27 cellular contexts compared by ENCODE assay signal in genomic region chr5:133065482-133065881, GRCh38. TPM values are rescaled to one million over a fixed set of nuclear protein-coding genes. Genes with fewer than 3 reads are reported as not detected.
DNase-seq lines count a peak whose midpoint lies in the region; ATAC-seq and TF ChIP-seq lines count a peak whose summit lies in the region.
"Had no signal": no experiment of that assay in that cellular context is flagged by ENCODE, and none has a peak within 500 bp of the region (broad histone marks: within the 10 kb centered on the region; RNA-seq: fewer than 3 reads in every experiment).

No MANE protein-coding gene starts in this region.

- no peak overlapping the region for H3K4me2 ChIP-seq in PC-3 (ENCODE audit: low read length)
- H3K4me2 ChIP-seq: A549, GM23338 had no signal

- peaks cover 13% of the 10 kb centered on the region for H3K4me1 ChIP-seq in PC-3 (ENCODE audit: insufficient read depth, low read length)
- peaks cover 13% of the 10 kb centered on the region for H3K4me1 ChIP-seq in testis
- H3K4me1 ChIP-seq: BE2C, SJSA1, thyroid gland had no signal

- peak overlapping the region; percentile 90 for H3K27ac Mint-ChIP-seq in activated T-cell treated with anti-CD3 and anti-CD28 coated beads, Interleukin-2, amount 50 U/mL, for 72 hours
- H3K27ac Mint-ChIP-seq: GM23338; stimulated activated naive B cell treated with anti-CD40 and anti-IgM and Interleukin-4, amounts not matched to agents 10 μg/mL and 1 μg/mL and 100 μg/mL, for 72 hours; T-helper 1 cell treated with Interleukin-12 subunit alpha and Interleukin-12 subunit beta and Interleukin-4 antibody, amounts not matched to agents 30 μg/mL and 1 μg/mL, for 36 hours had no signal

- no TSS peak for BruUV-seq in PC-3 (replicated peaks; lab: Mats Ljungman, UMichigan)

- POLR2A ChIA-PET in PC-3 (lab: Charles Lee; ENCODE audit: unreplicated experiment): no interaction called here

- H3K4me1 Mint-ChIP-seq in activated T-cell treated with anti-CD3 and anti-CD28 coated beads, Interleukin-2, amount 50 U/mL, for 72 hours (ENCODE audit: low read depth): peaks cover 25% of the 10 kb centered on the region

- H3K27me3 Mint-ChIP-seq in activated T-cell treated with anti-CD3 and anti-CD28 coated beads, Interleukin-2, amount 50 U/mL, for 72 hours (ENCODE audit: low read depth): no peaks in the 10 kb centered on the region
- H3K27me3 Mint-ChIP-seq: brain; progenitor cell of endocrine pancreas; stimulated activated naive B cell treated with anti-CD40 and anti-IgM and Interleukin-4, amounts not matched to agents 10 μg/mL and 1 μg/mL and 100 μg/mL, for 72 hours had no signal

- CTCF ChIA-PET in PC-3 (lab: Charles Lee): no interaction called here

- no peak for TF ChIP-seq CTCF in PC-3 (conservative IDR thresholded peaks at IDR 0.05; ENCODE audit: low read depth, low read length)
- TF ChIP-seq CTCF in testis (IDR thresholded peaks at IDR 0.05): no peak

- H3K9me3 Mint-ChIP-seq in activated T-cell treated with anti-CD3 and anti-CD28 coated beads, Interleukin-2, amount 50 U/mL, for 72 hours: no peaks in the 10 kb centered on the region
- H3K9me3 Mint-ChIP-seq: GM23338; immature natural killer cell; stimulated activated naive B cell treated with anti-CD40 and anti-IgM and Interleukin-4, amounts not matched to agents 10 μg/mL and 1 μg/mL and 100 μg/mL, for 72 hours; T-helper 1 cell treated with Interleukin-12 subunit alpha and Interleukin-12 subunit beta and Interleukin-4 antibody, amounts not matched to agents 30 μg/mL and 1 μg/mL, for 36 hours had no signal

- peaks cover 69% of the 10 kb centered on the region for H3K79me2 ChIP-seq in PC-3 (ENCODE audit: low read length)

- peaks cover 3 to 31% of the 10 kb centered on the region in 2 donors for H3K36me3 Mint-ChIP-seq in activated T-cell treated with anti-CD3 and anti-CD28 coated beads, Interleukin-2, amount 50 U/mL, for 72 hours (ENCODE audit: insufficient read depth in 2 of 2)

- intact Hi-C loops in PC-3 (cut with micrococcal nuclease) (no loop called here), left colon (cut with DNase I, micrococcal nuclease) (no loop called here), testis (cut with DNase I; ENCODE audit: low total_unique reads) (no loop called here)

- no peak for TF ChIP-seq POLR2A in testis (IDR thresholded peaks at IDR 0.05)

- no peak overlapping the region for H3K9ac ChIP-seq in PC-3 (ENCODE audit: low read length)

- H3K4me3 Mint-ChIP-seq in activated T-cell treated with anti-CD3 and anti-CD28 coated beads, Interleukin-2, amount 50 U/mL, for 72 hours: no peak overlapping the region
- H3K4me3 Mint-ChIP-seq: brain; GM23338; immature natural killer cell; stimulated activated naive B cell treated with anti-CD40 and anti-IgM and Interleukin-4, amounts not matched to agents 10 μg/mL and 1 μg/mL and 100 μg/mL, for 72 hours; T-helper 1 cell treated with Interleukin-12 subunit alpha and Interleukin-12 subunit beta and Interleukin-4 antibody, amounts not matched to agents 30 μg/mL and 1 μg/mL, for 36 hours had no signal

- H3K27me3 ChIP-seq in PC-3 (ENCODE audit: low read length): no peaks in the 10 kb centered on the region
- no peaks in the 10 kb centered on the region for H3K27me3 ChIP-seq in testis
- H3K27me3 ChIP-seq: BE2C, SJSA1, thyroid gland had no signal

- H3K36me3 ChIP-seq in PC-3 (ENCODE audit: low read depth, low read length): peaks cover 25% of the 10 kb centered on the region
- H3K36me3 ChIP-seq in testis (ENCODE audit: low read depth, missing control alignments): no peaks in the 10 kb centered on the region

- H3K9me3 ChIP-seq in PC-3 (ENCODE audit: low read length) (no peaks in the 10 kb centered on the region), testis (no peaks in the 10 kb centered on the region)
- H3K9me3 ChIP-seq: A549, BE2C, SJSA1, thyroid gland had no signal

- H3K27ac ChIP-seq in PC-3 (ENCODE audit: low read length) (no peak overlapping the region; the same call in 1 of the 2 replicates), testis (peak overlapping the region; percentile 2 to 62)
- H3K27ac ChIP-seq: A549, coronary artery, SJSA1, thyroid gland had no signal

- no peaks in the 10 kb centered on the region for H3F3A ChIP-seq in PC-3 (ENCODE audit: low read length, unreplicated experiment)

- DNase-seq in activated T-cell treated with anti-CD3 and anti-CD28 coated beads, Interleukin-2, amount 50 U/mL, for 72 hours: no peak
- DNase-seq in activated T-cell treated with anti-CD3 and anti-CD28 coated beads, Interleukin-2, amount 50 U/mL, for 1 hour: no peak
- DNase-seq in PC-3 (peak; percentile 42), left colon (no peak), testis (no peak), DMS 273 (lab: John Stamatoyannopoulos, UW; ENCODE audit: unreplicated experiment) (no peak)
- DNase-seq in stimulated activated CD4-positive, alpha-beta T cell treated with anti-CD3 and anti-CD28 coated beads, Interleukin-2, amount 100 ng/mL, for 24 hours: no peak
- DNase-seq: activated CD8-positive, alpha-beta memory T cell treated with anti-CD3 and anti-CD28 coated beads, Interleukin-2, amount 50 U/mL, for 4 hours; activated gamma-delta T cell; BE2C; immature natural killer cell; Karpas-422; NCI-H1092; NCI-H2029 treated with DMSO at 0.1 percent for 48 hours; NCI-H226; NCI-H748 treated with DMSO at 0.1 percent for 48 hours; stimulated activated CD4-positive, alpha-beta T cell treated with anti-CD3 and anti-CD28 coated beads, Interleukin-1b, Interleukin-23, amount 100 ng/mL, for 48 hours; stimulated activated naive B cell treated with anti-CD40 and anti-IgM and Interleukin-4, amounts not matched to agents 10 μg/mL and 1 μg/mL and 100 μg/mL, for 72 hours; thyroid gland had no signal

- 60 to 66% methylated on average over 1 of the region's 1 CpG for WGBS in testis, 2 donors

- H3K4me3 ChIP-seq in PC-3 (ENCODE audit: low read length) (no peak overlapping the region), testis (no peak overlapping the region)
- H3K4me3 ChIP-seq: A549, coronary artery, GM23338, SJSA1, thyroid gland had no signal

- no peak for ATAC-seq in activated T-cell treated with anti-CD3 and anti-CD28 coated beads, Interleukin-2, amount 50 U/mL, for 72 hours (replicated peaks in 1 of 2)
- ATAC-seq in PC-3 (peak; percentile 40), left colon (peak; percentile 60), HG03469 (IDR thresholded peaks at IDR 0.05; ENCODE audit: unreplicated experiment) (no peak)
- ATAC-seq: A549; GM23338; stimulated activated naive B cell treated with anti-CD40 and anti-IgM and Interleukin-4, amounts not matched to agents 10 μg/mL and 1 μg/mL and 100 μg/mL, for 72 hours had no signal

- 0 out of 2 replicates have a peak, but pooled peaks cover 19% of the 10 kb centered on the region for H4K20me1 ChIP-seq in PC-3 (ENCODE audit: low read length)

- H2AFZ ChIP-seq in PC-3 (ENCODE audit: low read length): no peak overlapping the region
- H2AFZ ChIP-seq: GM23338 had no signal

- no peaks in the 10 kb centered on the region for H3K9me2 ChIP-seq in PC-3 (replicated peaks; ENCODE audit: low read length)

RNA-seq across cellular contexts. Expression of gene HSPA4, which starts 13.7 kb away (rescaled TPM):
- 100 to 1,000 TPM; 173 to 213 TPM for total RNA-seq in activated T-cell treated with anti-CD3 and anti-CD28 coated beads, Interleukin-2, amount 50 U/mL, for 72 hours
- total RNA-seq in PC-3 (2014; rRNA removed) (70.6 and 82.9 TPM in 2 replicates), left colon (10 to 100 TPM; 71.6 to 80.1 TPM), testis (100 to 1,000 TPM; 107 to 108 TPM)
- polyA plus RNA-seq in testis (ENCODE audit: insufficient read depth, low read depth, low replicate concordance): 143 TPM

RNA-seq across cellular contexts. Expression of gene ZCCHC10, which starts 39.1 kb away (rescaled TPM):
- total RNA-seq in activated T-cell treated with anti-CD3 and anti-CD28 coated beads, Interleukin-2, amount 50 U/mL, for 72 hours: 10 to 100 TPM; 23.7 to 30.6 TPM
- 3.7 and 6.1 TPM in 2 replicates for total RNA-seq in PC-3 (2014; rRNA removed)
- 10 to 100 TPM; 31.1 to 36.6 TPM for total RNA-seq in left colon
- 10 to 100 TPM; 29.1 to 35.7 TPM for total RNA-seq in testis
- polyA plus RNA-seq in testis (ENCODE audit: insufficient read depth, low read depth, low replicate concordance): 45.4 TPM

Comparison
In these comparisons a context has a peak if more than half of its experiments do, and no peak if none do; other contexts are left out.
1. ATAC-seq: peak in PC-3 (single experiment) and left colon (single experiment); none in activated T-cell treated with anti-CD3 and anti-CD28 coated beads, Interleukin-2, amount 50 U/mL, for 72 hours (0 of 2) and HG03469 (single experiment).